ENCODE assay signal across 22 cellular contexts in genomic region chr5:149366169-149366750, GRCh38. TPM values are rescaled to one million over a fixed set of nuclear protein-coding genes. Genes with fewer than 3 reads are reported as not detected.
A peak's percentile ranks its signal among the peaks of the same experiment; 100 is the strongest.
DNase-seq lines count a peak whose midpoint lies in the region; ATAC-seq, FAIRE-seq and TF ChIP-seq lines count a peak whose summit lies in the region.
"Had no signal": no experiment of that assay in that cellular context is flagged by ENCODE, and none has a peak within 500 bp of the region (broad histone marks: within the 10 kb centered on the region; RNA-seq: fewer than 3 reads in every experiment).

No MANE protein-coding gene starts in this region.

- H3K79me2 ChIP-seq in K562 (ENCODE audit: control insufficient read depth, insufficient read depth, low read length), result no peaks in the 10 kb centered on the region

- no peak overlapping the region for H3K4me2 ChIP-seq in K562 (ENCODE audit: insufficient read depth, low read length)

- no peak for TF ChIP-seq POLR2A in K562 (conservative IDR thresholded peaks at IDR 0.05)

- DNase-seq in MV-4-11 (lab: John Stamatoyannopoulos, UW) (peak; percentile 4), K562 (ENCODE audit: extremely low read depth in 1 of 4, low spot score in 3 of 4) (peak in 1 of 4 experiments; percentile 39), NCI-H524 (lab: John Stamatoyannopoulos, UW) (no peak), NCI-H526 treated with DMSO at 0.1 percent for 48 hours (lab: John Stamatoyannopoulos, UW) (no peak), NCI-H748 treated with DMSO at 0.1 percent for 48 hours (lab: John Stamatoyannopoulos, UW) (no peak)
- DNase-seq: C1 segment of cervical spinal cord; Caco-2; CD8-positive, alpha-beta T cell; H9; NCI-H1092; NCI-H1436; NCI-H187; NCI-H2081 treated with DMSO at 0.1 percent for 48 hours; NCI-H2171 treated with DMSO at 0.1 percent for 48 hours; NCI-H526; SHP77 had no signal

- TF ChIP-seq RAD21 in K562 (CRISPR knock-in tag; conservative IDR thresholded peaks at IDR 0.05 in 1 of 2, IDR thresholded peaks at IDR 0.05 in 1 of 2), result no peak

- 76% methylated on average over 3 of the region's 3 CpGs for WGBS in K562 (ENCODE audit: insufficient coverage, low coverage, missing lambda C conversion rate)

- H3K27ac ChIP-seq in K562 (ENCODE audit: extremely low read depth, low read depth, low read length), result no peak overlapping the region
- H3K27ac ChIP-seq: GM23248 had no signal

- no peak for TF ChIP-seq EP300 in K562 (IDR thresholded peaks at IDR 0.05; ENCODE audit: low read length)

- H3K36me3 ChIP-seq in K562 (ENCODE audit: control insufficient read depth, insufficient read depth, low read length), result no peaks in the 10 kb centered on the region

- no peak for TF ChIP-seq CTCF in K562 (IDR thresholded peaks at IDR 0.05 in 2 of 3, conservative IDR thresholded peaks at IDR 0.05 in 1 of 3; ENCODE audit: insufficient read depth in 2 of 3, low read depth in 1 of 3, low read length in 3 of 3)

- peak; percentile 21; the same call in 2 of the 3 replicates for ATAC-seq in K562
- ATAC-seq in esophagus mucosa, result peak; percentile 41
- ATAC-seq in GM18909 (IDR thresholded peaks at IDR 0.05; ENCODE audit: poor library complexity, unreplicated experiment), result no peak
- ATAC-seq: CD8-positive, alpha-beta T cell had no signal

- peaks cover 23 to 25% of the 10 kb centered on the region in 2 experiments; a peak in 4 of 5 replicates for H3K4me1 ChIP-seq in K562 (replicated peaks in 1 of 2; ENCODE audit: control insufficient read depth in 2 of 2, insufficient read depth in 2 of 2, low read length in 2 of 2)

- H3K9me1 ChIP-seq in K562 (ENCODE audit: control insufficient read depth, insufficient read depth, low read length), result no peaks in the 10 kb centered on the region

- H3K9ac ChIP-seq in K562 (ENCODE audit: insufficient read depth in 1 of 2, low read depth in 2 of 2, low read length in 2 of 2), result peak overlapping the region in 1 of 2 experiments; percentile 31; a peak in 2 of 4 replicates
- H3K9ac ChIP-seq: GM23248 had no signal

- POLR2A ChIA-PET in K562 (lab: Yijun Ruan, JAX), result interaction anchor here (0.6 to 2.1 kb wide), 9 partner anchors 9 to 560 kb away, joined by 3 to 9 read pairs (median 3); partner anchors contain the start of genes GRPEL2 and PCYOX1L

- intact Hi-C loops in K562 (cut with micrococcal nuclease), result loop anchor here (5.0 kb wide), 2 partner anchors 66 to 196 kb away; no protein-coding TSS in a partner anchor

- in situ Hi-C loops in K562 (cut with MboI), result no loop called here

- no peak overlapping the region for H3K4me3 ChIP-seq in K562
- H3K4me3 ChIP-seq: GM23248 had no signal

- H3K9me3 ChIP-seq in K562 (replicated peaks; ENCODE audit: control insufficient read depth, insufficient read depth, low read depth, low read length), result no peaks in the 10 kb centered on the region
- H3K9me3 ChIP-seq: Caco-2 had no signal

- H4K20me1 ChIP-seq in K562 (replicated peaks; ENCODE audit: control insufficient read depth, insufficient read depth, low read length), result no peaks in the 10 kb centered on the region

- H2AFZ ChIP-seq in K562 (ENCODE audit: low read depth, low read length), result no peak overlapping the region
- H2AFZ ChIP-seq: GM23248 had no signal

- H3K27me3 ChIP-seq in K562 (ENCODE audit: control insufficient read depth in 2 of 2, insufficient read depth in 2 of 2, low read length in 2 of 2), result no peaks in the 10 kb centered on the region

- BruUV-seq in K562 (replicated peaks; lab: Mats Ljungman, UMichigan), result no TSS peak

- no peak for FAIRE-seq in K562 (lab: Jason Lieb, UNC)
- FAIRE-seq: G401.6 had no signal

- CTCF ChIA-PET in K562 (lab: Yijun Ruan, JAX; ENCODE audit: low intra/inter-chr PET ratio), result interaction anchor here (1.3 to 1.8 kb wide), 2 partner anchors 68 to 198 kb away, joined by 4 to 9 read pairs; no protein-coding TSS in a partner anchor

TF ChIP-seq in K562, 482 proteins besides CTCF, POLR2A, EP300 and RAD21 (continues in another document):
- TF ChIP-seq TBL1XR1 (IDR thresholded peaks at IDR 0.05; ENCODE audit: low read length in 2 of 2) (no peak), CBFA2T3 (IDR thresholded peaks at IDR 0.05) (peak; percentile 25), ZSCAN32 (CRISPR knock-in tag; IDR thresholded peaks at IDR 0.05) (no peak), ZFPM2 (CRISPR knock-in tag; IDR thresholded peaks at IDR 0.05) (no peak), CHCHD3 (CRISPR knock-in tag; IDR thresholded peaks at IDR 0.05) (no peak), ARNT (IDR thresholded peaks at IDR 0.05) (no peak), CEBPG (CRISPR knock-in tag; IDR thresholded peaks at IDR 0.05) (peak; percentile 14; the same call in 1 of the 2 replicates), CEBPG (tag; conservative IDR thresholded peaks at IDR 0.05 in 1 of 2, IDR thresholded peaks at IDR 0.05 in 1 of 2) (no peak), KDM4B (IDR thresholded peaks at IDR 0.05; ENCODE audit: borderline replicate concordance in 2 of 2, low read depth in 1 of 2) (no peak), L3MBTL2 (IDR thresholded peaks at IDR 0.05) (no peak), RCOR1 (IDR thresholded peaks at IDR 0.05; ENCODE audit: borderline replicate concordance in 1 of 2, low read depth in 2 of 2, low read length in 2 of 2) (0 out of 4 replicates have a peak, but pooled peaks of 1 of the 2 experiments have one; percentile 39), POU5F1 (IDR thresholded peaks at IDR 0.05; ENCODE audit: borderline replicate concordance, low read depth, low read length, partially characterized antibody) (no peak), WHSC1 (IDR thresholded peaks at IDR 0.05; ENCODE audit: low read length) (no peak), KDM1A (IDR thresholded peaks at IDR 0.05) (peak in 1 of 2 experiments; percentile 59; a peak in 1 of 4 replicates), NCOA4 (IDR thresholded peaks at IDR 0.05; ENCODE audit: partially characterized antibody) (no peak)

RNA-seq across cellular contexts. Expression of gene PCYOX1L, which starts 8.4 kb away (rescaled TPM):
- total RNA-seq in K562 (2011; cell fraction: chromatin; rRNA removed; ENCODE audit: low replicate concordance), result 20.2 and 24.4 TPM in 2 replicates
- 28.2 and 32.0 TPM in 2 replicates for total RNA-seq in K562 (2011; cell fraction: nucleolus; rRNA removed)
- total RNA-seq in K562 (2011; cell fraction: nucleoplasm; rRNA removed), result 28.4 and 30.6 TPM in 2 replicates
- 5.4 and 7.2 TPM in 2 replicates for total RNA-seq in K562 (2014; rRNA removed)
- 5.9 and 6.0 TPM in 2 replicates for total RNA-seq in K562 (2014; rRNA removed; fragmentation: Illumina TruSeq; extraction: Trizol)
- total RNA-seq in K562 (2015; rRNA removed; fragmentation: Illumina TruSeq; extraction: Trizol), result 5.1 and 5.3 TPM in 2 replicates
- total RNA-seq in K562 (2021), result 7.8 and 8.0 TPM in 2 replicates
- 17.9 and 21.5 TPM in 2 replicates for polyA plus RNA-seq in K562 (2011; rRNA removed)
- polyA plus RNA-seq in K562 (2011; cell fraction: cytosol; rRNA removed), result 25.0 and 29.5 TPM in 2 replicates
- polyA plus RNA-seq in K562 (2011; cell fraction: nucleus; rRNA removed), result 44.5 and 48.0 TPM in 2 replicates
- polyA plus RNA-seq in K562 (2012), result 8.9 and 16.5 TPM in 2 replicates
- 9.4 and 10.0 TPM in 2 replicates for polyA plus RNA-seq in K562 (2014; fragmentation: Illumina TruSeq; extraction: Trizol)
- 1 to 10 TPM; 2.3 to 2.4 TPM for polyA plus RNA-seq in K562 (2014; fragmentation: Nextera tagmentation; extraction: Ambion mirVana)
- polyA plus RNA-seq in K562 (2014; rRNA removed), result 6.5 and 8.3 TPM in 2 replicates
- 13.7 and 15.4 TPM in 2 replicates for polyA minus RNA-seq in K562 (2011; rRNA and poly(A)+ RNA removed)
- polyA minus RNA-seq in K562 (2011; cell fraction: cytosol; rRNA and poly(A)+ RNA removed), result 6.8 and 7.7 TPM in 2 replicates
- 15.3 and 21.9 TPM in 2 replicates for polyA minus RNA-seq in K562 (2011; cell fraction: nucleus; rRNA and poly(A)+ RNA removed)
- total RNA-seq in esophagus mucosa, result 6.5 TPM

RNA-seq across cellular contexts. Expression of gene IL17B, which starts 12.8 kb away (rescaled TPM):
- total RNA-seq in K562 (2011; cell fraction: chromatin; rRNA removed; ENCODE audit: low replicate concordance), result not detected in 2 replicates
- not detected in 2 replicates for total RNA-seq in K562 (2011; cell fraction: nucleolus; rRNA removed)
- total RNA-seq in K562 (2011; cell fraction: nucleoplasm; rRNA removed), result not detected in 2 replicates
- total RNA-seq in K562 (2014; rRNA removed) (1.5 and 2.6 TPM in 2 replicates), K562 (2014; rRNA removed; fragmentation: Illumina TruSeq; extraction: Trizol) (not detected in 2 replicates), K562 (2015; rRNA removed; fragmentation: Illumina TruSeq; extraction: Trizol) (0.36 TPM in 1 of 2 replicates, not detected in the other), K562 (2021) (0.51 and 0.58 TPM in 2 replicates), esophagus mucosa (0.28 TPM)
- polyA plus RNA-seq in K562 (2011; rRNA removed) (0.28 and 0.81 TPM in 2 replicates), K562 (2014; fragmentation: Illumina TruSeq; extraction: Trizol) (0.57 TPM in 1 of 2 replicates, not detected in the other), K562 (2014; fragmentation: Nextera tagmentation; extraction: Ambion mirVana) (under 1 TPM; 0.32 to 0.53 TPM), K562 (2014; rRNA removed) (1.0 and 3.0 TPM in 2 replicates)
- 0.57 and 0.58 TPM in 2 replicates for polyA plus RNA-seq in K562 (2011; cell fraction: cytosol; rRNA removed)
- polyA plus RNA-seq in K562 (2011; cell fraction: nucleus; rRNA removed), result 0.43 and 0.73 TPM in 2 replicates
- 0.44 and 3.0 TPM in 2 replicates for polyA plus RNA-seq in K562 (2012)
- polyA minus RNA-seq in K562 (2011; rRNA and poly(A)+ RNA removed), result not detected in 2 replicates
- 2.4 TPM in 1 of 2 replicates, not detected in the other for polyA minus RNA-seq in K562 (2011; cell fraction: cytosol; rRNA and poly(A)+ RNA removed)
- polyA minus RNA-seq in K562 (2011; cell fraction: nucleus; rRNA and poly(A)+ RNA removed), result not detected in 2 replicates
- total RNA-seq: A673; Caco-2; CD8-positive, alpha-beta T cell; GM23248; H9 had no signal
- polyA plus RNA-seq: IgD-negative memory B cell had no signal

RNA-seq across cellular contexts. Expression of gene GRPEL2, which starts 21.0 kb away (rescaled TPM):
- total RNA-seq in K562 (2011; cell fraction: chromatin; rRNA removed; ENCODE audit: low replicate concordance), result 19.7 and 30.9 TPM in 2 replicates
- 10.5 and 12.1 TPM in 2 replicates for total RNA-seq in K562 (2011; cell fraction: nucleolus; rRNA removed)
- 21.0 and 33.4 TPM in 2 replicates for total RNA-seq in K562 (2011; cell fraction: nucleoplasm; rRNA removed)
- total RNA-seq in K562 (2014; rRNA removed) (26.1 and 27.6 TPM in 2 replicates), K562 (2014; rRNA removed; fragmentation: Illumina TruSeq; extraction: Trizol) (35.8 and 44.2 TPM in 2 replicates), K562 (2015; rRNA removed; fragmentation: Illumina TruSeq; extraction: Trizol) (19.4 and 23.2 TPM in 2 replicates), K562 (2021) (37.8 and 40.5 TPM in 2 replicates), esophagus mucosa (49.6 TPM)
- polyA plus RNA-seq in K562 (2011; rRNA removed) (29.1 and 31.0 TPM in 2 replicates), K562 (2014; fragmentation: Illumina TruSeq; extraction: Trizol) (23.0 and 23.4 TPM in 2 replicates), K562 (2014; fragmentation: Nextera tagmentation; extraction: Ambion mirVana) (10 to 100 TPM; 11.2 to 17.1 TPM), K562 (2014; rRNA removed) (25.8 and 26.4 TPM in 2 replicates)
- polyA plus RNA-seq in K562 (2011; cell fraction: cytosol; rRNA removed), result 4.9 and 14.0 TPM in 2 replicates
- 14.6 and 16.7 TPM in 2 replicates for polyA plus RNA-seq in K562 (2011; cell fraction: nucleus; rRNA removed)
- 8.6 and 9.6 TPM in 2 replicates for polyA plus RNA-seq in K562 (2012)
- 40.6 and 45.9 TPM in 2 replicates for polyA minus RNA-seq in K562 (2011; rRNA and poly(A)+ RNA removed)
- polyA minus RNA-seq in K562 (2011; cell fraction: cytosol; rRNA and poly(A)+ RNA removed), result 19.4 and 28.1 TPM in 2 replicates
- polyA minus RNA-seq in K562 (2011; cell fraction: nucleus; rRNA and poly(A)+ RNA removed), result 11.2 and 19.1 TPM in 2 replicates
